9 cellular contexts compared by ENCODE assay signal in the genomic region with DNA sequence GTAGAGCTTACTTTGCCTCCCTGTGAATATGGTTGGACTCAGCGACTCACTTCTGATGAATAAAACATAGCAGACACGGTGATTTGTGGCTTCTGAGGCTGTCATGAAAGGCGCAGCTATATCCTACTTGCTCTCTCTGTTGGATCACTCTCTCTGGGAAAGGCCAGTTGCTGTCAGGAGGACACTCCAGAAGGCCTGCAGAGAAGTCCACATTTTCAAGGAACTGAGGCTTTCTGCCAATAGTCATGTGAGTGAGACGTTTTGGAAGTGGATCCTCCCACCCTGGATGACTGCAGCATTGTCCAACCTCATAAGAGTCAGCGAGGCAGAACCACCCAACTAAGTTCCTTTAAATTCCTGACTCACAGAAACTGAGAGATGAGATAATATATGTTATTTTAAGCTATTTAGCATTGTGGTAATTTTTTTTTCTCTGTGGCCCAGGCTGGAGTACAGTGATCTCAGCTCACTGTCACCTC.
A peak's percentile ranks its signal among the peaks of the same experiment; 100 is the strongest.
DNase-seq lines count a peak whose midpoint lies in the region; ATAC-seq and TF ChIP-seq lines count a peak whose summit lies in the region.
"Had no signal": no experiment of that assay in that cellular context is flagged by ENCODE, and none has a peak within 500 bp of the region (broad histone marks: within the 10 kb centered on the region; RNA-seq: fewer than 3 reads in every experiment).

No MANE protein-coding gene starts in this region.

- no peaks in the 10 kb centered on the region for H3K9me3 ChIP-seq in right atrium auricular region

- no peak for TF ChIP-seq CTCF in right atrium auricular region (IDR thresholded peaks at IDR 0.05)

- no peaks in the 10 kb centered on the region for H3K36me3 ChIP-seq in right atrium auricular region

- H3K4me3 ChIP-seq in right atrium auricular region: peak overlapping the region; percentile 50 to 53

- H3K27me3 ChIP-seq in right atrium auricular region: no peaks in the 10 kb centered on the region

- DNase-seq in AG08395 (ENCODE audit: low spot score) (peak; percentile 60), RPMI7951 (ENCODE audit: low read depth) (peak; percentile 7), right atrium auricular region (ENCODE audit: low spot score) (peak; percentile 81), HuH-7.5 (ENCODE audit: low spot score) (no peak), NCI-H1694 (lab: John Stamatoyannopoulos, UW) (no peak)
- DNase-seq: NCI-H2081 treated with DMSO at 0.1 percent for 48 hours had no signal

- H3K4me1 ChIP-seq in right atrium auricular region: no peaks in the 10 kb centered on the region

- ATAC-seq in GM21381 (IDR thresholded peaks at IDR 0.05; ENCODE audit: unreplicated experiment) (peak; percentile 64), HG02981 (IDR thresholded peaks at IDR 0.05; ENCODE audit: unreplicated experiment) (no peak), HG03135 (IDR thresholded peaks at IDR 0.05; ENCODE audit: unreplicated experiment) (no peak)

- H3K27ac ChIP-seq in right atrium auricular region: peak overlapping the region; percentile 63 to 90

Comparison
In these comparisons a context has a peak if more than half of its experiments do, and no peak if none do; other contexts are left out.
1. DNase-seq: peak in AG08395 (single experiment), RPMI7951 (single experiment) and right atrium auricular region (single experiment); none in HuH-7.5 (single experiment) and NCI-H1694 (single experiment).